9 cellular contexts compared by ENCODE assay signal in the genomic region with DNA sequence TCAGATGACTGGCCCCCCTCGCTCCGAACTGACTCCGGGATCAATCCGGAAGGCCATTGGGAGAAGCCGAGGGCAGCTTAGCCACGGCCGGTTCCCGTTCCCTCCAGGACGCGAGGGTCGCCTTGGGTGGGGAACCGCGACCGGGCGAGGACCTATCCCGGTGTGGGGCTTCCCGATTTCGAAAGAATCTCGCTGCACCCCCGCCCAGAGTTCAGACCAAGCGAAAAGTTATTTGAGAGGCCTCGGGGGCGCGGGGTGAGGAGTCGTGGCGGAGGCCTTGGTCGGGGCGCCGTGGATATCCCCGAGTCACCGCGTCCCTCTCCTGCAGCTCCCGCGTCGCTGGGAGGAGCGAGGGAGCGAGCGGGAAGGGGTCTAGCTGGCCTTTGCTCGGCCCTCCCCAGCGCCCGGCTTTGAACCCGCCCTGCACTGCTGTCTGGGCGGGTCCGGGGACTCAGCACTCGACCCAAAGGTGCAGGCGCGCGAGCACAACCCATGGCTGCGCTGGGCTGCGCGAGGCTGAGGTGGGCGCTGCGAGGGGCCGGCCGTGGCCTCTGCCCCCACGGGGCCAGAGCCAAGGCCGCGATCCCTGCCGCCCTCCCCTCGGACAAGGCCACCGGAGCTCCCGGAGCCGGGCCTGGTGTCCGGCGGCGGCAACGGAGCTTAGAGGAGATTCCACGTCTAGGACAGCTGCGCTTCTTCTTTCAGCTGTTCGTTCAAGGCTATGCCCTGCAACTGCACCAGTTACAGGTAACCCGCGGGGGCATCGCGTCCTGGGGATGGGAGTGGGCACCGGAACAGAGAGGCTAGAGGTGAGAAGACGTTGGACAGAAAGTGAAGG. TPM values are rescaled to one million over a fixed set of nuclear protein-coding genes. Genes with fewer than 3 reads are reported as not detected.
DNase-seq lines count a peak whose midpoint lies in the region; ATAC-seq, FAIRE-seq and TF ChIP-seq lines count a peak whose summit lies in the region.
"Had no signal": no experiment of that assay in that cellular context is flagged by ENCODE, and none has a peak within 500 bp of the region (broad histone marks: within the 10 kb centered on the region; RNA-seq: fewer than 3 reads in every experiment).

Gene CYP27A1, plus strand, starts transcription at position 457 of the 838 bp plus-strand sequence. Its CDS starts 36 bp downstream, at position 493.

- no peak for FAIRE-seq in RCC 7860 (lab: Jason Lieb, UNC)

- TF ChIP-seq CTCF in PC-3 (conservative IDR thresholded peaks at IDR 0.05; ENCODE audit: low read depth, low read length) = no peak

- 1% methylated on average over 76 of the region's 76 CpGs for WGBS in urinary bladder

- H3K4me1 ChIP-seq in PC-3 (ENCODE audit: insufficient read depth, low read length) (peaks cover 10% of the 10 kb centered on the region), muscle layer of duodenum (ENCODE audit: control insufficient read depth in 1 of 2, insufficient read depth in 2 of 2, low read length in 2 of 2) (peaks cover 0 to 8% of the 10 kb centered on the region in 2 donors), urinary bladder (ENCODE audit: insufficient read depth) (no peaks in the 10 kb centered on the region)

- POLR2A ChIA-PET in PC-3 (lab: Charles Lee; ENCODE audit: unreplicated experiment) = no interaction called here

- BruUV-seq in PC-3 (replicated peaks; lab: Mats Ljungman, UMichigan) = TSS peak; percentile 54

- no peaks in the 10 kb centered on the region for H3K79me2 ChIP-seq in PC-3 (ENCODE audit: low read length)

- H3K9me3 ChIP-seq in PC-3 (ENCODE audit: low read length) = 0 out of 2 replicates have a peak, but pooled peaks cover 6% of the 10 kb centered on the region
- H3K9me3 ChIP-seq in muscle layer of duodenum (ENCODE audit: control insufficient read depth in 1 of 2, low read length in 2 of 2) = no peaks in the 10 kb centered on the region

- H3F3A ChIP-seq in PC-3 (ENCODE audit: low read length, unreplicated experiment) = no peaks in the 10 kb centered on the region

- CTCF ChIA-PET in PC-3 (lab: Charles Lee) = interaction anchor here (1.5 kb wide), 1 partner anchor 66 kb away, joined by 8 read pairs; no protein-coding TSS in a partner anchor

- peak within 1 kb of the TSS; percentile 94 for H3K4me2 ChIP-seq in PC-3 (ENCODE audit: low read length)

- ATAC-seq in PC-3 (peak; percentile 81), GM19023 (IDR thresholded peaks at IDR 0.05; ENCODE audit: unreplicated experiment) (no peak)

- H3K36me3 ChIP-seq in PC-3 (ENCODE audit: low read depth, low read length) = peaks cover 10% of the 10 kb centered on the region; the same call in 1 of the 2 replicates
- H3K36me3 ChIP-seq in muscle layer of duodenum (ENCODE audit: control insufficient read depth in 1 of 2, insufficient read depth in 2 of 2, low read length in 2 of 2) = no peaks in the 10 kb centered on the region
- H3K36me3 ChIP-seq in urinary bladder (ENCODE audit: insufficient read depth) = no peaks in the 10 kb centered on the region

- no peaks in the 10 kb centered on the region for H3K9me2 ChIP-seq in PC-3 (replicated peaks; ENCODE audit: low read length)

- H3K4me3 ChIP-seq in PC-3 (ENCODE audit: low read length) = peak within 1 kb of the TSS; percentile 79
- H3K4me3 ChIP-seq in muscle layer of duodenum (ENCODE audit: low read depth in 1 of 2, low read length in 2 of 2) = peak within 1 kb of the TSS; percentile 74 to 92
- peak within 1 kb of the TSS; percentile 67 for H3K4me3 ChIP-seq in urinary bladder (ENCODE audit: low read depth, low read length)

- no peak within 1 kb of the TSS for H3K27ac ChIP-seq in PC-3 (ENCODE audit: low read length)
- peak within 1 kb of the TSS; percentile 79 for H3K27ac ChIP-seq in muscle layer of duodenum (ENCODE audit: low read length)
- peak within 1 kb of the TSS; percentile 85 for H3K27ac ChIP-seq in urinary bladder (ENCODE audit: low read depth)

- DNase-seq in EL (peak; percentile 40), PC-3 (peak; percentile 23), fibroblast of peridontal ligament (ENCODE audit: extremely low read depth) (peak; percentile 18), H4 (ENCODE audit: low spot score) (no peak), RCC 7860 (ENCODE audit: low spot score) (no peak)
- DNase-seq: naive B cell had no signal

- H3K9ac ChIP-seq in PC-3 (ENCODE audit: low read length) = peak within 1 kb of the TSS; percentile 71

- no peaks in the 10 kb centered on the region for H4K20me1 ChIP-seq in PC-3 (ENCODE audit: low read length)

- peak within 1 kb of the TSS; percentile 98 for H2AFZ ChIP-seq in PC-3 (ENCODE audit: low read length)

- intact Hi-C loops in PC-3 (cut with micrococcal nuclease) = loop anchor here (5.0 to 10.0 kb wide), 2 partner anchors 63 to 70 kb away; partner anchors contain the start of gene TTLL4

- H3K27me3 ChIP-seq in PC-3 (ENCODE audit: low read length) = no peaks in the 10 kb centered on the region
- no peaks in the 10 kb centered on the region for H3K27me3 ChIP-seq in muscle layer of duodenum (ENCODE audit: low read depth, low read length)

RNA-seq across cellular contexts. Expression of gene CYP27A1, which starts in this region (rescaled TPM):
- total RNA-seq in PC-3 (2014; rRNA removed) = 5.8 and 6.0 TPM in 2 replicates
- 10.3 TPM for total RNA-seq in urinary bladder
- 41.1 TPM for polyA plus RNA-seq in urinary bladder
- total RNA-seq in H4 (2014; rRNA removed; shearing (Covaris generic)) = 0.21 TPM in 1 of 2 replicates, not detected in the other

Comparison
In these comparisons a context has a peak if more than half of its experiments do, and no peak if none do; other contexts are left out.
1. DNase-seq: peak in EL (single experiment), PC-3 (single experiment) and fibroblast of peridontal ligament (single experiment); none in H4 (single experiment) and RCC 7860 (single experiment).
2. Peak in every context shown above with its lines, with median percentiles within 50 percentile points of each other: H3K4me3 ChIP-seq.